In the genomic region with DNA sequence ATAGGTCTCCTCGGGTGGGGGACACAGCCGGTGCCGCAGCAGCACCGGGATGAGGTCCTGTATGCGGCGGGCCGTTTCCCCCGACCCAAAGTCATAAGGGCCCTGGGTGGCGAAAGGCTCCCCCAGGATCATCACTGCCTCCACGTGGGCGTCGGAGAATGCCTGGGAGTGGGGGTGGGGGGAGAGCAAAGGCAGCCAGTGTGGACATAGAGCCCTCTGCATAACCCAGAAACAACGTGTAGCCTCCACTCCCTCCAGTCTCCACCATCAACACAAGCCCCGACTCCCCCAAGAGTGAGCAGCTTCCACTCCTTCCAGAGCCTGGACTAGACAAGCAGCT, we compare ENCODE assay signal across 1 cellular context.
TF ChIP-seq lines count a peak whose summit lies in the region.

No MANE protein-coding gene starts in this region.

TF ChIP-seq in WTC11, 78 proteins besides CTCF, POLR2A, EP300 and RAD21 (continued from another document):
- TF ChIP-seq, protein P1, sequence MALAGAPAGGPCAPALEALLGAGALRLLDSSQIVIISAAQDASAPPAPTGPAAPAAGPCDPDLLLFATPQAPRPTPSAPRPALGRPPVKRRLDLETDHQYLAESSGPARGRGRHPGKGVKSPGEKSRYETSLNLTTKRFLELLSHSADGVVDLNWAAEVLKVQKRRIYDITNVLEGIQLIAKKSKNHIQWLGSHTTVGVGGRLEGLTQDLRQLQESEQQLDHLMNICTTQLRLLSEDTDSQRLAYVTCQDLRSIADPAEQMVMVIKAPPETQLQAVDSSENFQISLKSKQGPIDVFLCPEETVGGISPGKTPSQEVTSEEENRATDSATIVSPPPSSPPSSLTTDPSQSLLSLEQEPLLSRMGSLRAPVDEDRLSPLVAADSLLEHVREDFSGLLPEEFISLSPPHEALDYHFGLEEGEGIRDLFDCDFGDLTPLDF (CRISPR knock-in tag; IDR thresholded peaks at IDR 0.05) = no peak
- TF ChIP-seq ZNF219 (CRISPR knock-in tag; IDR thresholded peaks at IDR 0.05; ENCODE audit: borderline replicate concordance) (no peak), ZNF423 (CRISPR knock-in tag; IDR thresholded peaks at IDR 0.05) (no peak), JAZF1 (CRISPR knock-in tag; IDR thresholded peaks at IDR 0.05) (no peak), PRRX2 (CRISPR knock-in tag; IDR thresholded peaks at IDR 0.05) (no peak), TCF7 (CRISPR knock-in tag; IDR thresholded peaks at IDR 0.05; ENCODE audit: low read depth) (no peak)
- TF ChIP-seq, protein P2, sequence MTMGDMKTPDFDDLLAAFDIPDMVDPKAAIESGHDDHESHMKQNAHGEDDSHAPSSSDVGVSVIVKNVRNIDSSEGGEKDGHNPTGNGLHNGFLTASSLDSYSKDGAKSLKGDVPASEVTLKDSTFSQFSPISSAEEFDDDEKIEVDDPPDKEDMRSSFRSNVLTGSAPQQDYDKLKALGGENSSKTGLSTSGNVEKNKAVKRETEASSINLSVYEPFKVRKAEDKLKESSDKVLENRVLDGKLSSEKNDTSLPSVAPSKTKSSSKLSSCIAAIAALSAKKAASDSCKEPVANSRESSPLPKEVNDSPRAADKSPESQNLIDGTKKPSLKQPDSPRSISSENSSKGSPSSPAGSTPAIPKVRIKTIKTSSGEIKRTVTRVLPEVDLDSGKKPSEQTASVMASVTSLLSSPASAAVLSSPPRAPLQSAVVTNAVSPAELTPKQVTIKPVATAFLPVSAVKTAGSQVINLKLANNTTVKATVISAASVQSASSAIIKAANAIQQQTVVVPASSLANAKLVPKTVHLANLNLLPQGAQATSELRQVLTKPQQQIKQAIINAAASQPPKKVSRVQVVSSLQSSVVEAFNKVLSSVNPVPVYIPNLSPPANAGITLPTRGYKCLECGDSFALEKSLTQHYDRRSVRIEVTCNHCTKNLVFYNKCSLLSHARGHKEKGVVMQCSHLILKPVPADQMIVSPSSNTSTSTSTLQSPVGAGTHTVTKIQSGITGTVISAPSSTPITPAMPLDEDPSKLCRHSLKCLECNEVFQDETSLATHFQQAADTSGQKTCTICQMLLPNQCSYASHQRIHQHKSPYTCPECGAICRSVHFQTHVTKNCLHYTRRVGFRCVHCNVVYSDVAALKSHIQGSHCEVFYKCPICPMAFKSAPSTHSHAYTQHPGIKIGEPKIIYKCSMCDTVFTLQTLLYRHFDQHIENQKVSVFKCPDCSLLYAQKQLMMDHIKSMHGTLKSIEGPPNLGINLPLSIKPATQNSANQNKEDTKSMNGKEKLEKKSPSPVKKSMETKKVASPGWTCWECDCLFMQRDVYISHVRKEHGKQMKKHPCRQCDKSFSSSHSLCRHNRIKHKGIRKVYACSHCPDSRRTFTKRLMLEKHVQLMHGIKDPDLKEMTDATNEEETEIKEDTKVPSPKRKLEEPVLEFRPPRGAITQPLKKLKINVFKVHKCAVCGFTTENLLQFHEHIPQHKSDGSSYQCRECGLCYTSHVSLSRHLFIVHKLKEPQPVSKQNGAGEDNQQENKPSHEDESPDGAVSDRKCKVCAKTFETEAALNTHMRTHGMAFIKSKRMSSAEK (CRISPR knock-in tag; IDR thresholded peaks at IDR 0.05; ENCODE audit: borderline replicate concordance) = no peak
- TF ChIP-seq, protein P3, sequence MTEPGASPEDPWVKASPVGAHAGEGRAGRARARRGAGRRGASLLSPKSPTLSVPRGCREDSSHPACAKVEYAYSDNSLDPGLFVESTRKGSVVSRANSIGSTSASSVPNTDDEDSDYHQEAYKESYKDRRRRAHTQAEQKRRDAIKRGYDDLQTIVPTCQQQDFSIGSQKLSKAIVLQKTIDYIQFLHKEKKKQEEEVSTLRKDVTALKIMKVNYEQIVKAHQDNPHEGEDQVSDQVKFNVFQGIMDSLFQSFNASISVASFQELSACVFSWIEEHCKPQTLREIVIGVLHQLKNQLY (CRISPR knock-in tag; IDR thresholded peaks at IDR 0.05) = no peak
